14 cellular contexts compared by ENCODE assay signal in genomic region chr15:89150762-89151305, GRCh38.
A peak's percentile ranks its signal among the peaks of the same experiment; 100 is the strongest.
DNase-seq lines count a peak whose midpoint lies in the region; ATAC-seq and TF ChIP-seq lines count a peak whose summit lies in the region.
"Had no signal": no experiment of that assay in that cellular context is flagged by ENCODE, and none has a peak within 500 bp of the region (broad histone marks: within the 10 kb centered on the region; RNA-seq: fewer than 3 reads in every experiment).

No MANE protein-coding gene starts in this region.

- 25 to 45% (median 26%) methylated on average over 8 of the region's 8 CpGs for WGBS in stomach, 5 donors

- no peak overlapping the region for H3K4me3 ChIP-seq in stomach

- intact Hi-C loops in left colon (cut with DNase I, micrococcal nuclease) (no loop called here), stomach (cut with DNase I; ENCODE audit: low total_unique reads) (no loop called here)
- intact Hi-C loops in activated CD8-positive, alpha-beta T cell treated with anti-CD3 and anti-CD28 coated beads for 36 hours (cut with micrococcal nuclease): no loop called here

- H3K9me3 Mint-ChIP-seq in activated CD8-positive, alpha-beta T cell treated with anti-CD3 and anti-CD28 coated beads for 36 hours: no peaks in the 10 kb centered on the region
- H3K9me3 Mint-ChIP-seq: activated B cell treated with CpG ODN at 0.5 μM for 24 hours; stimulated activated naive CD8-positive, alpha-beta T cell treated with anti-CD3 and anti-CD28 coated beads, Interleukin-15, Interleukin-2, amounts not matched to agents 100 ng/mL and 50 ng/mL, for 24 hours had no signal

- H3K36me3 Mint-ChIP-seq in activated CD8-positive, alpha-beta T cell treated with anti-CD3 and anti-CD28 coated beads for 36 hours (ENCODE audit: low read depth): peaks cover 22% of the 10 kb centered on the region

- no peaks in the 10 kb centered on the region for H3K27me3 Mint-ChIP-seq in activated CD8-positive, alpha-beta T cell treated with anti-CD3 and anti-CD28 coated beads for 36 hours
- H3K27me3 Mint-ChIP-seq: activated B cell treated with CpG ODN at 0.5 μM for 24 hours; stimulated activated naive CD8-positive, alpha-beta T cell treated with anti-CD3 and anti-CD28 coated beads, Interleukin-15, Interleukin-2, amounts not matched to agents 100 ng/mL and 50 ng/mL, for 24 hours had no signal

- H3K4me3 Mint-ChIP-seq in activated CD8-positive, alpha-beta T cell treated with anti-CD3 and anti-CD28 coated beads for 36 hours: no peak overlapping the region
- H3K4me3 Mint-ChIP-seq: activated B cell treated with CpG ODN at 0.5 μM for 24 hours; stimulated activated naive CD8-positive, alpha-beta T cell treated with anti-CD3 and anti-CD28 coated beads, Interleukin-15, Interleukin-2, amounts not matched to agents 100 ng/mL and 50 ng/mL, for 24 hours had no signal

- CTCF ChIA-PET in activated CD8-positive, alpha-beta T cell treated with anti-CD3 and anti-CD28 coated beads for 36 hours (lab: Charles Lee): interaction anchor here (1.0 to 5.2 kb wide), 9 partner anchors 14 to 246 kb away, joined by 3 to 30 read pairs (median 5); no protein-coding TSS in a partner anchor

- ATAC-seq in left colon (peak; percentile 84), GM19351 (IDR thresholded peaks at IDR 0.05; ENCODE audit: unreplicated experiment) (no peak)
- no peak for ATAC-seq in activated CD8-positive, alpha-beta T cell treated with anti-CD3 and anti-CD28 coated beads for 36 hours
- ATAC-seq: foreskin keratinocyte, Panc1 had no signal

- POLR2A ChIA-PET in activated CD8-positive, alpha-beta T cell treated with anti-CD3 and anti-CD28 coated beads for 36 hours (lab: Charles Lee): interaction anchor here (1.6 kb wide), 1 partner anchor 17 kb away, joined by 4 read pairs; no protein-coding TSS in a partner anchor

- H3K27ac Mint-ChIP-seq in activated CD8-positive, alpha-beta T cell treated with anti-CD3 and anti-CD28 coated beads for 36 hours: no peak overlapping the region
- H3K27ac Mint-ChIP-seq: activated B cell treated with CpG ODN at 0.5 μM for 24 hours; stimulated activated naive CD8-positive, alpha-beta T cell treated with anti-CD3 and anti-CD28 coated beads, Interleukin-15, Interleukin-2, amounts not matched to agents 100 ng/mL and 50 ng/mL, for 24 hours had no signal

- TF ChIP-seq EP300 in stomach (IDR thresholded peaks at IDR 0.05): no peak

- peaks cover 3% of the 10 kb centered on the region for H3K4me1 Mint-ChIP-seq in activated CD8-positive, alpha-beta T cell treated with anti-CD3 and anti-CD28 coated beads for 36 hours (ENCODE audit: low read depth)
- H3K4me1 Mint-ChIP-seq: activated B cell treated with CpG ODN at 0.5 μM for 24 hours had no signal

- no peaks in the 10 kb centered on the region for H3K27me3 ChIP-seq in stomach
- H3K27me3 ChIP-seq: foreskin keratinocyte had no signal

- TF ChIP-seq POLR2A in stomach (IDR thresholded peaks at IDR 0.05): no peak

- H3K9me3 ChIP-seq in stomach: no peaks in the 10 kb centered on the region

- H3K27ac ChIP-seq in stomach: peak overlapping the region; percentile 72 to 83 (median 73)
- H3K27ac ChIP-seq: foreskin keratinocyte had no signal

- DNase-seq in NCI-H526 (lab: John Stamatoyannopoulos, UW) (peak; percentile 35 to 37), NCI-H526 treated with DMSO at 0.1 percent for 48 hours (lab: John Stamatoyannopoulos, UW) (no peak), NCI-H510A (lab: John Stamatoyannopoulos, UW) (peak; percentile 67), left colon (no peak), stomach (peak; percentile 56)
- DNase-seq in NK-92 treated with Interleukin-12 subunit alpha and Interleukin-12 subunit beta, amount 100 ng/mL, for 24 hours (lab: John Stamatoyannopoulos, UW): no peak
- DNase-seq in activated CD8-positive, alpha-beta T cell treated with anti-CD3 and anti-CD28 coated beads for 36 hours: no peak
- DNase-seq: activated B cell treated with CpG ODN at 0.5 μM for 24 hours; activated naive CD4-positive, alpha-beta T cell; foreskin keratinocyte; mesenchymal stem cell had no signal

- H3K36me3 ChIP-seq in stomach: peaks cover 29 to 47% (median 40%) of the 10 kb centered on the region in 4 donors

- no peak for TF ChIP-seq CTCF in stomach (IDR thresholded peaks at IDR 0.05)
- no peak for TF ChIP-seq CTCF in activated CD8-positive, alpha-beta T cell treated with anti-CD3 and anti-CD28 coated beads for 36 hours (IDR thresholded peaks at IDR 0.05)

- H3K4me1 ChIP-seq in stomach: peaks cover 25 to 43% (median 34%) of the 10 kb centered on the region in 4 donors
- H3K4me1 ChIP-seq: foreskin keratinocyte had no signal

Comparison
In these comparisons a context has a peak if more than half of its experiments do, and no peak if none do; other contexts are left out.
1. DNase-seq: peak in NCI-H526 (2 of 2), NCI-H510A (single experiment) and stomach (single experiment); none in NCI-H526 treated with DMSO at 0.1 percent for 48 hours (single experiment), left colon (0 of 2), NK-92 treated with Interleukin-12 subunit alpha and Interleukin-12 subunit beta, amount 100 ng/mL, for 24 hours (single experiment) and activated CD8-positive, alpha-beta T cell treated with anti-CD3 and anti-CD28 coated beads for 36 hours (single experiment).